ENCODE assay signal across 22 cellular contexts in the genomic region with DNA sequence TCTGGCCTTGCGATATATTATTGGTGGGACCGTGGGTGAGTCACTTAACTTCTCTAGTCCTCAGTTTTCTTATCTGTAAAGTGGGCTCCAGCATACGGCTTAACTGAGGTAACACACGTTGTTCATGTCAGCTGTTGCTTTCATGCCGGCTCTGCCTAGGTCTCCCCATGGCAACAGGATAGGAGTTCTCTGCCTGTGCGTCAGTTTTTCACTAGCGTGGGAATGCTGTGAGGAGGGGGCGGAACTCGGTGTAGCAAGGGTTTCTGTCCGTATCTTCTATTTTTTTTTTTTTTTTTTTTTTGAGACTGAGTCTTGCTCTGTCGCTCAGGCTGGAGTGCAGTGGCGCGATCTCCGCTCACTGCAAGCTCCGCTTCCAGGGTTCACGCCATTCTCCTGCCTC.
"Had no signal": no experiment of that assay in that cellular context is flagged by ENCODE, and none has a peak within 500 bp of the region (broad histone marks: within the 10 kb centered on the region; RNA-seq: fewer than 3 reads in every experiment).

No MANE protein-coding gene starts in this region.

- DNase-seq: naive B cell; naive thymus-derived CD4-positive, alpha-beta T cell; naive thymus-derived CD8-positive, alpha-beta T cell; natural killer cell; ovary; right cardiac atrium; right lobe of liver; sigmoid colon; spleen; stimulated activated CD4-positive, alpha-beta T cell treated with anti-CD3 and anti-CD28 coated beads, Interleukin-12 subunit alpha, Interleukin-12 subunit beta, amount 100 ng/mL, for 4 hours; stimulated activated CD4-positive, alpha-beta T cell treated with anti-CD3 and anti-CD28 coated beads, Interleukin-1b, Interleukin-23, amount 100 ng/mL, for 48 hours had no signal

- H3K4me3 ChIP-seq: neural progenitor cell, ovary, pancreas, prostate gland, psoas muscle, right atrium auricular region, right lobe of liver, sigmoid colon, skin epidermis, smooth muscle cell, spleen had no signal

- H3K9me3 ChIP-seq: neutrophil, ovary, pancreas, prostate gland, psoas muscle, right atrium auricular region, right lobe of liver, sigmoid colon had no signal

- H3K27me3 ChIP-seq: neural progenitor cell, ovary, right atrium auricular region, right lobe of liver, sigmoid colon had no signal

- H3K9ac ChIP-seq: neural progenitor cell, parathyroid adenoma had no signal

- H3K4me1 ChIP-seq: pancreas, parathyroid adenoma, prostate gland, psoas muscle, right atrium auricular region, right lobe of liver, sigmoid colon, spleen had no signal

- H3K79me2 ChIP-seq: parathyroid adenoma had no signal

- H3K27ac ChIP-seq: neural progenitor cell, neutrophil, ovary, pancreas, parathyroid adenoma, prostate gland, psoas muscle, right atrium auricular region, right lobe of liver, sigmoid colon, skin epidermis, spleen had no signal

- H3K4me2 ChIP-seq: smooth muscle cell had no signal

- ATAC-seq: naive thymus-derived CD4-positive, alpha-beta T cell; naive thymus-derived CD8-positive, alpha-beta T cell; natural killer cell; natural killer cell treated with Interleukin-12 subunit alpha and Interleukin-12 subunit beta and Interleukin-15 and Interleukin-18, amount 100 ng/mL, for 72 hours; psoas muscle; right cardiac atrium had no signal

- H3K36me3 ChIP-seq: neural progenitor cell, neutrophil, ovary, pancreas, prostate gland, right atrium auricular region, right lobe of liver, sigmoid colon, spleen had no signal

- FAIRE-seq: pancreas, small intestine had no signal
